In the genomic region with DNA sequence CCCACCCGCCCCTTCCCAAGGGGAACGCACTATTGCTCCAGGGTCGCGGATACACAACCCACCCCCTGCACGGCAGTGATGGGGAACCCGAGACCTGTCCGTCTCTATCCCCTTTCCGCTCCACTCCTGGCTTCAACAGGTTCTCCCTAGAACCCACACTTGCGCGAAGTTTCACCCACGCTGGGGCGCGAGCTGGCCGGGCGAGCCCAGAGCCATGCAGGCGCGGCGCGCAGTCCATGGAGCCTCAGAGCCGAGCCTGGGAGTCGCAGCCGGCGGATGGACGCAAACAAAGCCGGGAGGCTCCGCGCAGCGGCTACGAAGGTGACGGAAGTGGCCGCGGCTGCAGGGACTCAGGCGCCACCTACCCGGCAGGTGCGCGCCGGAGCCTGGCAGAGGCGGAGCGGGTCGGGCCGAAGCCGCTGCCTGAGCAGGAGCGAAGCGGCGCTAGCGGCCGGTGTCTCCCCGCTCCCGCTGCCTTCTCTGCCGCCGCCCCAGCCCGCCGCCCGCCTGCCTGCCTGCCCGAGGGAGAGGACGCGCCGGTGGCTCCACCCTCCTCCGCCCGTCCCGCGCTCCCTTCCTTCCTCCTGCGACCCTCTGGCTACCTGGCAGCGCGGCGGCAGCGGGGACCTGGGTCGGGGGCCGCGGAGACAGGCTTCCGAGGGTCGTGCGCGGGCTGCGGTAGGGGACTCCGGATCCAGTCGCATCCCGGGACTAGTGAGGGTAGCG, we compare ENCODE assay signal across 8 cellular contexts. TPM values are rescaled to one million over a fixed set of nuclear protein-coding genes. Genes with fewer than 3 reads are reported as not detected.
DNase-seq lines count a peak whose midpoint lies in the region; ATAC-seq, FAIRE-seq and TF ChIP-seq lines count a peak whose summit lies in the region.

No MANE protein-coding gene starts in this region.

- ATAC-seq in GM18868 (IDR thresholded peaks at IDR 0.05; ENCODE audit: unreplicated experiment), result no peak

- no peak for TF ChIP-seq POLR2A in GM12892 (IDR thresholded peaks at IDR 0.05; ENCODE audit: low read depth, low read length)

- peak; percentile 30 for DNase-seq in DMS153 (lab: John Stamatoyannopoulos, UW)
- DNase-seq in NCI-H2107 (lab: John Stamatoyannopoulos, UW), result peak; percentile 26
- DNase-seq in bronchial epithelial cell (ENCODE audit: low read depth), result peak; percentile 3
- no peak for DNase-seq in middle frontal gyrus (ENCODE audit: extremely low spot score, low spot score)
- DNase-seq in inferior parietal cortex (ENCODE audit: extremely low spot score), result no peak
- no peak for DNase-seq in GM12892 (ENCODE audit: insufficient read length)

- TF ChIP-seq CTCF in bronchial epithelial cell (IDR thresholded peaks at IDR 0.05; ENCODE audit: insufficient read depth, low read length, severe bottlenecking), result no peak

- H3K9ac ChIP-seq in mucosa of stomach (ENCODE audit: low read length), result no peak overlapping the region

- FAIRE-seq in bronchial epithelial cell (lab: Jason Lieb, UNC) (no peak), GM12892 (lab: Jason Lieb, UNC) (no peak)

- peaks cover 25% of the 10 kb centered on the region for H3K4me1 ChIP-seq in mucosa of stomach (ENCODE audit: control insufficient read depth, insufficient read depth, low read length)

- H3K27me3 ChIP-seq in bronchial epithelial cell (ENCODE audit: control insufficient read depth, insufficient read depth, low read length) (peaks cover 41% of the 10 kb centered on the region), mucosa of stomach (ENCODE audit: control insufficient read depth, insufficient read depth, low read length) (peaks cover 65% of the 10 kb centered on the region)

- H3K9me3 ChIP-seq in mucosa of stomach (ENCODE audit: control insufficient read depth, low read length), result no peaks in the 10 kb centered on the region

- H3K4me3 ChIP-seq in bronchial epithelial cell (ENCODE audit: low read depth, low read length) (peak overlapping the region; percentile 20), mucosa of stomach (ENCODE audit: low read length) (peak overlapping the region; percentile 19)

- no peaks in the 10 kb centered on the region for H3K36me3 ChIP-seq in bronchial epithelial cell (ENCODE audit: control insufficient read depth, insufficient read depth, low read length)
- no peaks in the 10 kb centered on the region for H3K36me3 ChIP-seq in mucosa of stomach (ENCODE audit: control insufficient read depth, insufficient read depth, low read length)

RNA-seq across cellular contexts. Expression of gene ALPG, which starts 14.0 kb away (rescaled TPM):
- not detected in 2 replicates for total RNA-seq in bronchial epithelial cell
- polyA plus RNA-seq in GM12892 (2012; ENCODE audit: missing spikeins), result not detected

RNA-seq across cellular contexts. Expression of gene ALPI, which starts 35.3 kb away (rescaled TPM):
- not detected in 2 replicates for total RNA-seq in bronchial epithelial cell
- not detected for polyA plus RNA-seq in GM12892 (2012; ENCODE audit: missing spikeins)

RNA-seq across cellular contexts. Expression of gene ALPP, which starts 42.1 kb away (rescaled TPM):
- not detected in 2 replicates for total RNA-seq in bronchial epithelial cell
- 0.59 TPM for polyA plus RNA-seq in GM12892 (2012; ENCODE audit: missing spikeins)

Comparison
In these comparisons a context has a peak if more than half of its experiments do, and no peak if none do; other contexts are left out.
1. DNase-seq: peak in DMS153 (single experiment), NCI-H2107 (single experiment) and bronchial epithelial cell (single experiment); none in middle frontal gyrus (single experiment), inferior parietal cortex (single experiment) and GM12892 (single experiment).